ENCODE assay signal across 10 cellular contexts in genomic region chr17:81371910-81372760, GRCh38. TPM values are rescaled to one million over a fixed set of nuclear protein-coding genes. Genes with fewer than 3 reads are reported as not detected.
DNase-seq lines count a peak whose midpoint lies in the region; ATAC-seq and TF ChIP-seq lines count a peak whose summit lies in the region.
"Had no signal": no experiment of that assay in that cellular context is flagged by ENCODE, and none has a peak within 500 bp of the region (broad histone marks: within the 10 kb centered on the region; RNA-seq: fewer than 3 reads in every experiment).

No MANE protein-coding gene starts in this region.

- H3K4me3 Mint-ChIP-seq in T-helper 17 cell = no peak overlapping the region
- H3K4me3 Mint-ChIP-seq: activated naive CD8-positive, alpha-beta T cell treated with anti-CD3 and anti-CD28 coated beads, Interleukin-2, amount 10 ng/mL, durations not matched to agents 7 days and 5 days had no signal

- no peaks in the 10 kb centered on the region for H3K36me3 ChIP-seq in esophagus squamous epithelium

- peak; percentile 19 for TF ChIP-seq CTCF in NB4 (IDR thresholded peaks at IDR 0.05; ENCODE audit: low read depth, low read length)
- peak in 2 of 6 experiments; percentile 16 to 28 for TF ChIP-seq CTCF in esophagus squamous epithelium (IDR thresholded peaks at IDR 0.05)

- 62 to 75% methylated on average over 7 to 9 of the region's 22 CpGs for WGBS in esophagus squamous epithelium, 2 donors

- peak overlapping the region in 1 of 4 donors; percentile 13 for H3K27ac ChIP-seq in esophagus squamous epithelium

- no peaks in the 10 kb centered on the region for H3K36me3 Mint-ChIP-seq in T-helper 17 cell (ENCODE audit: low read depth)
- H3K36me3 Mint-ChIP-seq: activated naive CD8-positive, alpha-beta T cell treated with anti-CD3 and anti-CD28 coated beads, Interleukin-2, amount 10 ng/mL, durations not matched to agents 7 days and 5 days had no signal

- no peaks in the 10 kb centered on the region for H3K4me1 Mint-ChIP-seq in T-helper 17 cell
- H3K4me1 Mint-ChIP-seq: activated naive CD8-positive, alpha-beta T cell treated with anti-CD3 and anti-CD28 coated beads, Interleukin-2, amount 10 ng/mL, durations not matched to agents 7 days and 5 days had no signal

- DNase-seq in AG20443 (ENCODE audit: low spot score) (peak; percentile 75), NB4 (ENCODE audit: low read depth) (peak; percentile 51), ecto neural progenitor cell (ENCODE audit: low spot score) (peak; percentile 83), medulla oblongata (ENCODE audit: extremely low spot score) (peak; percentile 58), esophagus squamous epithelium (lab: John Stamatoyannopoulos, UW) (no peak), T-helper 17 cell (no peak)
- DNase-seq: activated naive CD8-positive, alpha-beta T cell treated with anti-CD3 and anti-CD28 coated beads, Interleukin-2, amount 10 ng/mL, durations not matched to agents 7 days and 5 days; NCI-H1694 had no signal

- H3K27ac Mint-ChIP-seq in T-helper 17 cell = no peak overlapping the region
- H3K27ac Mint-ChIP-seq: activated naive CD8-positive, alpha-beta T cell treated with anti-CD3 and anti-CD28 coated beads, Interleukin-2, amount 10 ng/mL, durations not matched to agents 7 days and 5 days had no signal

- ATAC-seq in T-helper 17 cell = no peak
- ATAC-seq in GM18520 (IDR thresholded peaks at IDR 0.05; ENCODE audit: unreplicated experiment) = no peak
- no peak for ATAC-seq in activated CD4-positive, CD25-positive, alpha-beta regulatory T cell treated with anti-CD3 and anti-CD28 coated beads, Interleukin-2, amount 50 U/mL, for 24 hours

- peaks cover 0 to 22% (median 0%) of the 10 kb centered on the region in 4 donors for H3K27me3 ChIP-seq in esophagus squamous epithelium

- H3K9me3 ChIP-seq in esophagus squamous epithelium = no peaks in the 10 kb centered on the region
- no peaks in the 10 kb centered on the region for H3K9me3 ChIP-seq in T-helper 17 cell (ENCODE audit: control insufficient read depth, low read length, poor library complexity, severe bottlenecking)

- TF ChIP-seq POLR2A in NB4 (IDR thresholded peaks at IDR 0.05; ENCODE audit: extremely low read depth, insufficient read length) (no peak), esophagus squamous epithelium (IDR thresholded peaks at IDR 0.05) (no peak)

- H3K27me3 Mint-ChIP-seq in T-helper 17 cell = peaks cover 21% of the 10 kb centered on the region

- intact Hi-C loops in esophagus squamous epithelium (cut with DNase I) = no loop called here

- H3K4me3 ChIP-seq in NB4 (ENCODE audit: low read depth, low read length) (no peak overlapping the region), esophagus squamous epithelium (no peak overlapping the region)

- H3K4me1 ChIP-seq in esophagus squamous epithelium = peaks cover 0 to 13% (median 0%) of the 10 kb centered on the region in 3 donors

RNA-seq across cellular contexts. Expression of gene BAHCC1, which starts 23.1 kb away (rescaled TPM):
- total RNA-seq in esophagus squamous epithelium (10 to 100 TPM in 1 of 4 donors, 1 to 10 TPM in 3; 3.8 to 10.6 (median 5.4) TPM), T-helper 17 cell (under 1 TPM; 0.22 to 0.29 TPM)

Comparison
In these comparisons a context has a peak if more than half of its experiments do, and no peak if none do; other contexts are left out.
1. DNase-seq: peak in AG20443 (single experiment), NB4 (single experiment), ecto neural progenitor cell (single experiment) and medulla oblongata (single experiment); none in esophagus squamous epithelium (single experiment) and T-helper 17 cell (0 of 3).